ENCODE assay signal across 8 cellular contexts in the genomic region with DNA sequence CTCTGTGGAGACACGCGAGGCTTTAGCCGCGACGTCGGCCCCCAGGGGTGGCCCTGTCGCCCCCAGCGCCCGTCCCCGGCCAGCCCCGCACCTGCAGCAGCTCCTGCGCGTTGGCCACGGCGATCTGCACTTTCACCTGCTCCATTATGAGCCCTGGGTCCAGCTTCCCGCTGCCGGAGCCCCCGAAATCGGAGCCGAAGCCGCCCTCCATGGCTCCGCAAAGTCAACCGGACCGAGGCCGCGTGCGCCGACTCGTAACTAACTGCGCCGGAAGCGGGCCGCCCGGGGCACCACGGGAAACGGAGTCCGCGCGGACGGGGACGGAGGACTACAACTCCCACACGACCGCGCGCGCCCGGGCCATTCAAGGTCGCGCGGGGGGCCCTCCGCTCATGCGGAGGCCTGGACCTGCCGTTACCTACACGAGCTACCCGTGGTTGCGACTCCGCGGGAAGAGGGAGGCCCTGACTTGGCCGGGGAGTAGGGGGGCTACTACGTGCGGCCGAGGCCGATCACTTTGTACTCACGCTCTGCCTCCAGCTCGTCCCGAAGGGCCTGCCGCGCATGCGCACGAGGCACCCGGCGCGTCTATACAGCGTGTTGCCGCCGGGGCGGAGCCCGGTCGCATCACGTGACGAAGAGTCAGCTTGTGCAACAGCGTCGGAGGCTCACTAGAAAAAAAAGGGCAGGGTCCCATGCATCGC. TPM values are rescaled to one million over a fixed set of nuclear protein-coding genes. Genes with fewer than 3 reads are reported as not detected.
A peak's percentile ranks its signal among the peaks of the same experiment; 100 is the strongest.
DNase-seq lines count a peak whose midpoint lies in the region; ATAC-seq and TF ChIP-seq lines count a peak whose summit lies in the region.

A gene (minus strand): TSS at position 264 of the 704 bp plus-strand sequence. CDS start 53 bp downstream, at position 211.

- CTCF ChIA-PET in PC-3 (lab: Charles Lee) = no interaction called here

- POLR2A ChIA-PET in PC-3 (lab: Charles Lee; ENCODE audit: unreplicated experiment) = no interaction called here

- no peaks in the 10 kb centered on the region for H3K9me2 ChIP-seq in PC-3 (replicated peaks; ENCODE audit: low read length)

- BruUV-seq in PC-3 (replicated peaks; lab: Mats Ljungman, UMichigan) = no TSS peak

- H3K27me3 ChIP-seq in PC-3 (ENCODE audit: low read length) = no peaks in the 10 kb centered on the region

- H3K4me1 ChIP-seq in PC-3 (ENCODE audit: insufficient read depth, low read length) (peaks cover 12% of the 10 kb centered on the region; the same call in 1 of the 2 replicates), mucosa of descending colon (ENCODE audit: low read depth) (peaks cover 22% of the 10 kb centered on the region)

- H2AFZ ChIP-seq in PC-3 (ENCODE audit: low read length) = peak within 1 kb of the TSS; percentile 69

- peak within 1 kb of the TSS; percentile 96 for H3K27ac ChIP-seq in PC-3 (ENCODE audit: low read length)

- H3K9me3 ChIP-seq in PC-3 (ENCODE audit: low read length) = no peaks in the 10 kb centered on the region
- no peaks in the 10 kb centered on the region for H3K9me3 ChIP-seq in mucosa of descending colon

- TF ChIP-seq CTCF in PC-3 (conservative IDR thresholded peaks at IDR 0.05; ENCODE audit: low read depth, low read length) = no peak
- TF ChIP-seq CTCF in epithelial cell of esophagus (IDR thresholded peaks at IDR 0.05; ENCODE audit: insufficient read depth, low read depth, low read length, missing control alignments) = no peak
- TF ChIP-seq CTCF in mucosa of descending colon (IDR thresholded peaks at IDR 0.05) = no peak

- intact Hi-C loops in PC-3 (cut with micrococcal nuclease) (no loop called here), mucosa of descending colon (cut with DNase I, micrococcal nuclease) (no loop called here)

- peak within 1 kb of the TSS; percentile 100 for H3K9ac ChIP-seq in PC-3 (ENCODE audit: low read length)

- H3F3A ChIP-seq in PC-3 (ENCODE audit: low read length, unreplicated experiment) = peaks cover 4% of the 10 kb centered on the region

- H3K36me3 ChIP-seq in PC-3 (ENCODE audit: low read depth, low read length) (peaks cover 11% of the 10 kb centered on the region; the same call in 1 of the 2 replicates), mucosa of descending colon (ENCODE audit: low read depth) (no peaks in the 10 kb centered on the region)

- H3K4me2 ChIP-seq in PC-3 (ENCODE audit: low read length) = peak within 1 kb of the TSS; percentile 99

- H3K4me3 ChIP-seq in Jurkat, Clone E6-1 (ENCODE audit: low read length) = peak within 1 kb of the TSS; percentile 85
- H3K4me3 ChIP-seq in PC-3 (ENCODE audit: low read length) = peak within 1 kb of the TSS; percentile 97
- peak within 1 kb of the TSS; percentile 81 for H3K4me3 ChIP-seq in epithelial cell of esophagus (ENCODE audit: low read length)
- H3K4me3 ChIP-seq in mucosa of descending colon = peak within 1 kb of the TSS; percentile 87

- 0 out of 2 replicates have a peak, but pooled peaks cover 5% of the 10 kb centered on the region for H4K20me1 ChIP-seq in PC-3 (ENCODE audit: low read length)

- H3K79me2 ChIP-seq in PC-3 (ENCODE audit: low read length) = peaks cover 35% of the 10 kb centered on the region

- peak; percentile 73 for ATAC-seq in GM21619 (IDR thresholded peaks at IDR 0.05; ENCODE audit: unreplicated experiment)
- ATAC-seq in PC-3 = peak; percentile 80
- peak; percentile 96 for ATAC-seq in mucosa of descending colon

- DNase-seq in DMS153 (lab: John Stamatoyannopoulos, UW) (peak; percentile 91), PC-3 (peak; percentile 93), activated T-cell treated with anti-CD3 and anti-CD28 coated beads for 4 hours (peak; percentile 94), epithelial cell of esophagus (ENCODE audit: low read depth) (peak; percentile 96), mucosa of descending colon (peak; percentile 98)
- peak; percentile 92 for DNase-seq in Jurkat, Clone E6-1 (ENCODE audit: low read depth, low spot score)
- peak; percentile 92 to 95 for DNase-seq in stimulated activated CD8-positive, alpha-beta memory T cell treated with anti-CD3 and anti-CD28 coated beads, Interleukin-4, amount 100 ng/mL, for 1 hour (ENCODE audit: low read depth in 2 of 2, low spot score in 1 of 2)

RNA-seq across cellular contexts. Expression of the gene that starts here (rescaled TPM):
- polyA plus RNA-seq in Jurkat, Clone E6-1 (2012; ENCODE audit: insufficient read depth, insufficient read length) = 140 TPM
- total RNA-seq in PC-3 (2014; rRNA removed) = 129 and 131 TPM in 2 replicates
- 100 to 1,000 TPM in 2 of 3 donors, 10 to 100 TPM in 1; 75.4 to 130 (median 104) TPM for total RNA-seq in mucosa of descending colon

Comparison
In these comparisons a context has a peak if more than half of its experiments do, and no peak if none do; other contexts are left out.
1. Peak in every context shown above with its lines: DNase-seq, ATAC-seq, H3K4me3 ChIP-seq and H3K27ac ChIP-seq.